ENCODE assay signal across 20 cellular contexts in genomic region chr2:86073225-86073624, GRCh38. TPM values are rescaled to one million over a fixed set of nuclear protein-coding genes. Genes with fewer than 3 reads are reported as not detected.
A peak's percentile ranks its signal among the peaks of the same experiment; 100 is the strongest.
DNase-seq lines count a peak whose midpoint lies in the region; ATAC-seq and TF ChIP-seq lines count a peak whose summit lies in the region.
"Had no signal": no experiment of that assay in that cellular context is flagged by ENCODE, and none has a peak within 500 bp of the region (broad histone marks: within the 10 kb centered on the region; RNA-seq: fewer than 3 reads in every experiment).

No MANE protein-coding gene starts in this region.

- no peak for DNase-seq in activated CD8-positive, alpha-beta T cell treated with anti-CD3 and anti-CD28 coated beads, Interleukin-2, amount 10 ng/mL, durations not matched to agents 7 days and 5 days
- no peak for DNase-seq in activated CD8-positive, alpha-beta T cell treated with anti-CD3 and anti-CD28 coated beads for 36 hours
- DNase-seq in NCI-H2029 treated with DMSO at 0.1 percent for 48 hours (lab: John Stamatoyannopoulos, UW) (peak; percentile 6), memory B cell (ENCODE audit: low spot score in 2 of 2) (no peak), NCI-H748 (lab: John Stamatoyannopoulos, UW; ENCODE audit: unreplicated experiment) (no peak), SHP77 (lab: John Stamatoyannopoulos, UW) (no peak)
- DNase-seq: activated CD8-positive, alpha-beta memory T cell treated with anti-CD3 and anti-CD28 coated beads, Interleukin-2, amount 10 ng/mL, durations not matched to agents 7 days and 5 days; esophagus squamous epithelium; glutamatergic neuron; naive thymus-derived CD4-positive, alpha-beta T cell; NCI-H187; NCI-H524 treated with DMSO at 0.1 percent for 48 hours; upper lobe of right lung had no signal

- no peak for ATAC-seq in activated CD8-positive, alpha-beta T cell treated with anti-CD3 and anti-CD28 coated beads, Interleukin-2, amount 10 ng/mL, durations not matched to agents 7 days and 5 days
- ATAC-seq in activated CD8-positive, alpha-beta T cell treated with anti-CD3 and anti-CD28 coated beads for 36 hours = no peak
- no peak for ATAC-seq in memory B cell (ENCODE audit: low read depth)
- no peak for ATAC-seq in GM21528 (IDR thresholded peaks at IDR 0.05; ENCODE audit: low FRiP score, unreplicated experiment)
- ATAC-seq: activated CD8-positive, alpha-beta memory T cell treated with anti-CD3 and anti-CD28 coated beads, Interleukin-2, amount 10 ng/mL, durations not matched to agents 7 days and 5 days; GM23338 had no signal

- H3K27me3 Mint-ChIP-seq in activated CD8-positive, alpha-beta T cell treated with anti-CD3 and anti-CD28 coated beads, Interleukin-2, amount 10 ng/mL, durations not matched to agents 7 days and 5 days (ENCODE audit: low read depth) = no peaks in the 10 kb centered on the region
- H3K27me3 Mint-ChIP-seq in activated CD8-positive, alpha-beta T cell treated with anti-CD3 and anti-CD28 coated beads for 36 hours = no peaks in the 10 kb centered on the region
- no peaks in the 10 kb centered on the region for H3K27me3 Mint-ChIP-seq in memory B cell
- H3K27me3 Mint-ChIP-seq: activated CD8-positive, alpha-beta memory T cell treated with anti-CD3 and anti-CD28 coated beads, Interleukin-2, amount 10 ng/mL, durations not matched to agents 7 days and 5 days; naive thymus-derived CD4-positive, alpha-beta T cell; progenitor cell of endocrine pancreas had no signal

- peaks cover 7% of the 10 kb centered on the region for H3K9me3 Mint-ChIP-seq in activated CD8-positive, alpha-beta T cell treated with anti-CD3 and anti-CD28 coated beads, Interleukin-2, amount 10 ng/mL, durations not matched to agents 7 days and 5 days (ENCODE audit: insufficient read depth)
- no peaks in the 10 kb centered on the region for H3K9me3 Mint-ChIP-seq in activated CD8-positive, alpha-beta T cell treated with anti-CD3 and anti-CD28 coated beads for 36 hours
- H3K9me3 Mint-ChIP-seq in memory B cell = no peaks in the 10 kb centered on the region
- H3K9me3 Mint-ChIP-seq: activated T-helper 2 cell treated with anti-CD3 and anti-CD28 coated beads, Interferon-gamma antibody, Interleukin-2, Interleukin-4, amounts not matched to agents 10 μg/mL and 5 μg/mL and 100 μg/mL, durations not matched to agents 14 hours and 24 hours and 36 hours; GM23338 had no signal

- peak overlapping the region; percentile 76 for H3K27ac ChIP-seq in subcutaneous abdominal adipose tissue (ENCODE audit: low read depth, low read length)
- H3K27ac ChIP-seq: SJCRH30 had no signal

- POLR2A ChIA-PET in activated CD8-positive, alpha-beta T cell treated with anti-CD3 and anti-CD28 coated beads, Interleukin-2, amount 10 ng/mL, durations not matched to agents 7 days and 5 days (lab: Charles Lee) = no interaction called here
- POLR2A ChIA-PET in activated CD8-positive, alpha-beta T cell treated with anti-CD3 and anti-CD28 coated beads for 36 hours (lab: Charles Lee) = no interaction called here

- intact Hi-C loops in activated CD8-positive, alpha-beta T cell treated with anti-CD3 and anti-CD28 coated beads for 36 hours (cut with micrococcal nuclease) = no loop called here

- CTCF ChIA-PET in activated CD8-positive, alpha-beta T cell treated with anti-CD3 and anti-CD28 coated beads, Interleukin-2, amount 10 ng/mL, durations not matched to agents 7 days and 5 days (lab: Charles Lee) = interaction anchor here (6.7 kb wide), 1 partner anchor 246 kb away, joined by 51 read pairs; no protein-coding TSS in a partner anchor
- CTCF ChIA-PET in activated CD8-positive, alpha-beta T cell treated with anti-CD3 and anti-CD28 coated beads for 36 hours (lab: Charles Lee) = interaction anchor here (2.2 kb wide), 1 partner anchor 246 kb away, joined by 7 read pairs; no protein-coding TSS in a partner anchor

- TF ChIP-seq CTCF in activated CD8-positive, alpha-beta T cell treated with anti-CD3 and anti-CD28 coated beads for 36 hours (IDR thresholded peaks at IDR 0.05) = no peak

- H3K36me3 Mint-ChIP-seq in activated CD8-positive, alpha-beta T cell treated with anti-CD3 and anti-CD28 coated beads, Interleukin-2, amount 10 ng/mL, durations not matched to agents 7 days and 5 days (ENCODE audit: low read depth) = peaks cover 68% of the 10 kb centered on the region
- peaks cover 66% of the 10 kb centered on the region for H3K36me3 Mint-ChIP-seq in activated CD8-positive, alpha-beta T cell treated with anti-CD3 and anti-CD28 coated beads for 36 hours (ENCODE audit: low read depth)
- peaks cover 9% of the 10 kb centered on the region for H3K36me3 Mint-ChIP-seq in memory B cell

- H3K27me3 ChIP-seq in subcutaneous abdominal adipose tissue (ENCODE audit: control insufficient read depth in 5 of 5, insufficient read depth in 4 of 5, low read length in 5 of 5) = no peaks in the 10 kb centered on the region
- H3K27me3 ChIP-seq: esophagus squamous epithelium, SJCRH30, upper lobe of right lung had no signal

- H3K9me3 ChIP-seq in subcutaneous abdominal adipose tissue (ENCODE audit: control insufficient read depth in 5 of 5, low read length in 5 of 5) = no peaks in the 10 kb centered on the region
- H3K9me3 ChIP-seq: esophagus squamous epithelium, SJCRH30, upper lobe of right lung had no signal

- no peak overlapping the region for H3K9ac ChIP-seq in subcutaneous abdominal adipose tissue (ENCODE audit: low read length in 5 of 5)

- H3K4me3 ChIP-seq in subcutaneous abdominal adipose tissue (ENCODE audit: low read depth in 1 of 5, low read length in 5 of 5) = no peak overlapping the region
- H3K4me3 ChIP-seq: esophagus squamous epithelium, GM23338, lung, SJCRH30, upper lobe of right lung had no signal

- no peak overlapping the region for H3K4me3 Mint-ChIP-seq in activated CD8-positive, alpha-beta T cell treated with anti-CD3 and anti-CD28 coated beads, Interleukin-2, amount 10 ng/mL, durations not matched to agents 7 days and 5 days
- no peak overlapping the region for H3K4me3 Mint-ChIP-seq in activated CD8-positive, alpha-beta T cell treated with anti-CD3 and anti-CD28 coated beads for 36 hours
- H3K4me3 Mint-ChIP-seq in memory B cell = no peak overlapping the region
- H3K4me3 Mint-ChIP-seq: activated CD8-positive, alpha-beta memory T cell treated with anti-CD3 and anti-CD28 coated beads, Interleukin-2, amount 10 ng/mL, durations not matched to agents 7 days and 5 days; GM23338; naive thymus-derived CD4-positive, alpha-beta T cell had no signal

- peaks cover 9 to 46% (median 35%) of the 10 kb centered on the region in 5 donors for H3K4me1 ChIP-seq in subcutaneous abdominal adipose tissue (ENCODE audit: control insufficient read depth in 5 of 5, insufficient read depth in 5 of 5, low read length in 5 of 5)

- peak overlapping the region; percentile 13 for H3K27ac Mint-ChIP-seq in activated CD8-positive, alpha-beta T cell treated with anti-CD3 and anti-CD28 coated beads, Interleukin-2, amount 10 ng/mL, durations not matched to agents 7 days and 5 days
- H3K27ac Mint-ChIP-seq in activated CD8-positive, alpha-beta T cell treated with anti-CD3 and anti-CD28 coated beads for 36 hours = no peak overlapping the region
- H3K27ac Mint-ChIP-seq in memory B cell = peak overlapping the region; percentile 56
- H3K27ac Mint-ChIP-seq: GM23338 had no signal

- peaks cover 4 to 57% (median 51%) of the 10 kb centered on the region in 5 donors for H3K36me3 ChIP-seq in subcutaneous abdominal adipose tissue (ENCODE audit: control insufficient read depth in 5 of 5, insufficient read depth in 5 of 5, low read length in 5 of 5)

- peaks cover 49% of the 10 kb centered on the region for H3K4me1 Mint-ChIP-seq in activated CD8-positive, alpha-beta T cell treated with anti-CD3 and anti-CD28 coated beads, Interleukin-2, amount 10 ng/mL, durations not matched to agents 7 days and 5 days (ENCODE audit: low read depth)
- peaks cover 17% of the 10 kb centered on the region for H3K4me1 Mint-ChIP-seq in activated CD8-positive, alpha-beta T cell treated with anti-CD3 and anti-CD28 coated beads for 36 hours (ENCODE audit: low read depth)
- peaks cover 26% of the 10 kb centered on the region for H3K4me1 Mint-ChIP-seq in memory B cell
- H3K4me1 Mint-ChIP-seq: GM23338 had no signal

RNA-seq across cellular contexts. Expression of gene POLR1A, which starts 32.5 kb away (rescaled TPM):
- total RNA-seq in activated CD8-positive, alpha-beta T cell treated with anti-CD3 and anti-CD28 coated beads, Interleukin-2, amount 10 ng/mL, durations not matched to agents 7 days and 5 days = 10 to 100 TPM; 40.8 to 41.5 TPM
- 10 to 100 TPM; 41.8 to 42.1 TPM for total RNA-seq in activated CD8-positive, alpha-beta T cell treated with anti-CD3 and anti-CD28 coated beads for 36 hours

RNA-seq across cellular contexts. Expression of gene PTCD3, which starts 32.8 kb away (rescaled TPM):
- 100 to 1,000 TPM; 136 to 139 TPM for total RNA-seq in activated CD8-positive, alpha-beta T cell treated with anti-CD3 and anti-CD28 coated beads, Interleukin-2, amount 10 ng/mL, durations not matched to agents 7 days and 5 days
- 100 to 1,000 TPM; 180 to 191 TPM for total RNA-seq in activated CD8-positive, alpha-beta T cell treated with anti-CD3 and anti-CD28 coated beads for 36 hours
